In genomic region chrX:96861661-96862060, GRCh38 we compare ENCODE assay signal across 25 cellular contexts. TPM values are rescaled to one million over a fixed set of nuclear protein-coding genes. Genes with fewer than 3 reads are reported as not detected.
DNase-seq lines count a peak whose midpoint lies in the region; ATAC-seq and TF ChIP-seq lines count a peak whose summit lies in the region.
"Had no signal": no experiment of that assay in that cellular context is flagged by ENCODE, and none has a peak within 500 bp of the region (broad histone marks: within the 10 kb centered on the region; RNA-seq: fewer than 3 reads in every experiment).

No MANE protein-coding gene starts in this region.

- H3K36me3 Mint-ChIP-seq in activated naive CD8-positive, alpha-beta T cell treated with anti-CD3 and anti-CD28 coated beads for 36 hours = no peaks in the 10 kb centered on the region
- H3K36me3 Mint-ChIP-seq in glutamatergic neuron (ENCODE audit: unreplicated experiment) = no peaks in the 10 kb centered on the region
- H3K36me3 Mint-ChIP-seq: activated naive CD8-positive, alpha-beta T cell; type B pancreatic cell had no signal

- no peaks in the 10 kb centered on the region for H3K27me3 Mint-ChIP-seq in stimulated activated naive CD8-positive, alpha-beta T cell treated with anti-CD3 and anti-CD28 coated beads, Interleukin-15, amount 100 ng/mL, for 72 hours
- no peaks in the 10 kb centered on the region for H3K27me3 Mint-ChIP-seq in activated naive CD8-positive, alpha-beta T cell treated with anti-CD3 and anti-CD28 coated beads for 36 hours
- peaks cover 2% of the 10 kb centered on the region for H3K27me3 Mint-ChIP-seq in glutamatergic neuron (ENCODE audit: unreplicated experiment)
- H3K27me3 Mint-ChIP-seq: activated CD4-positive, alpha-beta T cell treated with anti-CD3 and anti-CD28 coated beads for 36 hours; activated naive CD8-positive, alpha-beta T cell; type B pancreatic cell had no signal

- peak; percentile 17 for DNase-seq in NCI-H446 treated with DMSO at 0.1 percent for 48 hours (lab: John Stamatoyannopoulos, UW)
- no peak for DNase-seq in NCI-H446 (lab: John Stamatoyannopoulos, UW)
- no peak for DNase-seq in stimulated activated naive CD8-positive, alpha-beta T cell treated with anti-CD3 and anti-CD28 coated beads, Interleukin-15, amount 100 ng/mL, for 72 hours
- no peak for DNase-seq in ACHN
- no peak for DNase-seq in activated naive CD8-positive, alpha-beta T cell treated with anti-CD3 and anti-CD28 coated beads for 36 hours
- DNase-seq in glutamatergic neuron = no peak
- DNase-seq: 8988T; activated CD4-positive, alpha-beta T cell treated with anti-CD3 and anti-CD28 coated beads for 36 hours; cerebellar nuclear complex; EL; erythroblast; foreskin melanocyte; hypothalamus; kidney; mammary epithelial cell; NCI-H69; spleen; SW 1271 had no signal

- H3K9me3 Mint-ChIP-seq in stimulated activated naive CD8-positive, alpha-beta T cell treated with anti-CD3 and anti-CD28 coated beads, Interleukin-15, amount 100 ng/mL, for 72 hours = peaks cover 0 to 3% of the 10 kb centered on the region in 2 donors
- no peaks in the 10 kb centered on the region for H3K9me3 Mint-ChIP-seq in activated naive CD8-positive, alpha-beta T cell treated with anti-CD3 and anti-CD28 coated beads for 36 hours
- H3K9me3 Mint-ChIP-seq in glutamatergic neuron (ENCODE audit: unreplicated experiment) = no peaks in the 10 kb centered on the region
- H3K9me3 Mint-ChIP-seq: activated T-helper 1 cell treated with anti-CD3 and anti-CD28 coated beads, Interleukin-12 subunit alpha, Interleukin-12 subunit beta, Interleukin-2, Interleukin-4 antibody, amounts not matched to agents 30 ng/mL and 10 ng/mL and 1 ng/mL, durations not matched to agents 14 hours and 24 hours and 36 hours; type B pancreatic cell had no signal

- H3K4me3 Mint-ChIP-seq in stimulated activated naive CD8-positive, alpha-beta T cell treated with anti-CD3 and anti-CD28 coated beads, Interleukin-15, amount 100 ng/mL, for 72 hours = no peak overlapping the region
- no peak overlapping the region for H3K4me3 Mint-ChIP-seq in activated naive CD8-positive, alpha-beta T cell treated with anti-CD3 and anti-CD28 coated beads for 36 hours
- no peak overlapping the region for H3K4me3 Mint-ChIP-seq in glutamatergic neuron (ENCODE audit: unreplicated experiment)
- H3K4me3 Mint-ChIP-seq: activated CD4-positive, alpha-beta T cell treated with anti-CD3 and anti-CD28 coated beads for 36 hours; activated naive CD8-positive, alpha-beta T cell; activated T-helper 1 cell treated with anti-CD3 and anti-CD28 coated beads, Interleukin-12 subunit alpha, Interleukin-12 subunit beta, Interleukin-2, Interleukin-4 antibody, amounts not matched to agents 30 ng/mL and 10 ng/mL and 1 ng/mL, durations not matched to agents 14 hours and 24 hours and 36 hours; type B pancreatic cell had no signal

- ATAC-seq in HG02798 (IDR thresholded peaks at IDR 0.05; ENCODE audit: poor library complexity, unreplicated experiment) (peak; percentile 32), HG03520 (IDR thresholded peaks at IDR 0.05; ENCODE audit: unreplicated experiment) (peak; percentile 36)
- no peak for ATAC-seq in stimulated activated naive CD8-positive, alpha-beta T cell treated with anti-CD3 and anti-CD28 coated beads, Interleukin-15, amount 100 ng/mL, for 72 hours
- ATAC-seq: activated CD4-positive, alpha-beta T cell treated with anti-CD3 and anti-CD28 coated beads for 36 hours; HepG2; Right ventricle myocardium inferior had no signal

- in situ Hi-C loops in ACHN (cut with HindIII; ENCODE audit: low pct_ligation_motif_present, low pct_unique_long_range_greater_than_20kb, low sequenced_read_pairs) = no loop called here

- H3K4me1 Mint-ChIP-seq in stimulated activated naive CD8-positive, alpha-beta T cell treated with anti-CD3 and anti-CD28 coated beads, Interleukin-15, amount 100 ng/mL, for 72 hours = no peaks in the 10 kb centered on the region
- no peaks in the 10 kb centered on the region for H3K4me1 Mint-ChIP-seq in activated naive CD8-positive, alpha-beta T cell treated with anti-CD3 and anti-CD28 coated beads for 36 hours
- no peaks in the 10 kb centered on the region for H3K4me1 Mint-ChIP-seq in glutamatergic neuron (ENCODE audit: low read depth, unreplicated experiment)
- H3K4me1 Mint-ChIP-seq: activated CD4-positive, alpha-beta T cell treated with anti-CD3 and anti-CD28 coated beads for 36 hours had no signal

- no peak overlapping the region for H3K27ac Mint-ChIP-seq in stimulated activated naive CD8-positive, alpha-beta T cell treated with anti-CD3 and anti-CD28 coated beads, Interleukin-15, amount 100 ng/mL, for 72 hours
- no peak overlapping the region for H3K27ac Mint-ChIP-seq in activated naive CD8-positive, alpha-beta T cell treated with anti-CD3 and anti-CD28 coated beads for 36 hours
- H3K27ac Mint-ChIP-seq in glutamatergic neuron (ENCODE audit: unreplicated experiment) = no peak overlapping the region
- H3K27ac Mint-ChIP-seq: activated CD4-positive, alpha-beta T cell treated with anti-CD3 and anti-CD28 coated beads for 36 hours; activated naive CD8-positive, alpha-beta T cell; activated T-helper 1 cell treated with anti-CD3 and anti-CD28 coated beads, Interleukin-12 subunit alpha, Interleukin-12 subunit beta, Interleukin-2, Interleukin-4 antibody, amounts not matched to agents 30 ng/mL and 10 ng/mL and 1 ng/mL, durations not matched to agents 14 hours and 24 hours and 36 hours; type B pancreatic cell had no signal

- no peak for TF ChIP-seq CTCF in glutamatergic neuron (IDR thresholded peaks at IDR 0.05; ENCODE audit: partially characterized antibody, unreplicated experiment)

RNA-seq across cellular contexts. Expression of gene RPA4, which starts 22.0 kb away (rescaled TPM):
- under 1 TPM in 1 of 2 experiments, not detected in 1; 0.23 TPM for total RNA-seq in activated naive CD8-positive, alpha-beta T cell treated with anti-CD3 and anti-CD28 coated beads for 36 hours
- total RNA-seq in glutamatergic neuron (ENCODE audit: unreplicated experiment) = not detected
